8 cellular contexts compared by ENCODE assay signal in genomic region chr14:71322660-71323250, GRCh38. TPM values are rescaled to one million over a fixed set of nuclear protein-coding genes. Genes with fewer than 3 reads are reported as not detected.
A peak's percentile ranks its signal among the peaks of the same experiment; 100 is the strongest.
DNase-seq lines count a peak whose midpoint lies in the region; ATAC-seq, FAIRE-seq and TF ChIP-seq lines count a peak whose summit lies in the region.

No MANE protein-coding gene starts in this region.

- intact Hi-C loops in heart right ventricle (cut with DNase I) (loop anchor here in 6 of 10 donors (5.0 to 10.0 kb wide), 5 partner anchors 262 to 435 kb away; no protein-coding TSS in a partner anchor), left cardiac atrium (cut with DNase I) (loop anchor here in 1 of 2 donors (10.0 kb wide), 2 partner anchors 188 to 432 kb away; no protein-coding TSS in a partner anchor), kidney (cut with DNase I) (no loop called here)

- 40% methylated on average over 2 of the region's 2 CpGs for WGBS in heart right ventricle, 2 donors

- TF ChIP-seq CTCF in heart right ventricle (IDR thresholded peaks at IDR 0.05) (peak in 8 of 9 donors; percentile 13 to 75 (median 58)), NB4 (IDR thresholded peaks at IDR 0.05; ENCODE audit: low read depth, low read length) (peak; percentile 38), astrocyte of the cerebellum (IDR thresholded peaks at IDR 0.05; ENCODE audit: low read depth, low read length, missing control alignments) (peak; percentile 70), kidney (IDR thresholded peaks at IDR 0.05; ENCODE audit: borderline replicate concordance, extremely low read depth, insufficient read depth) (peak; percentile 53), thoracic aorta (IDR thresholded peaks at IDR 0.05) (peak; percentile 54)

- no peak overlapping the region for H3K9ac ChIP-seq in kidney (ENCODE audit: low read length in 2 of 2)

- H3K9me3 ChIP-seq in heart right ventricle, result no peaks in the 10 kb centered on the region
- H3K9me3 ChIP-seq in kidney (ENCODE audit: control insufficient read depth in 1 of 2, low read length in 2 of 2), result no peaks in the 10 kb centered on the region
- H3K9me3 ChIP-seq in thoracic aorta, result no peaks in the 10 kb centered on the region

- H3K36me3 ChIP-seq in heart right ventricle (no peaks in the 10 kb centered on the region), kidney (ENCODE audit: control insufficient read depth in 1 of 2, insufficient read depth in 2 of 2, low read length in 2 of 2) (no peaks in the 10 kb centered on the region), thoracic aorta (no peaks in the 10 kb centered on the region)

- no peak for TF ChIP-seq POLR2A in NB4 (IDR thresholded peaks at IDR 0.05; ENCODE audit: extremely low read depth, insufficient read length)

- H3K4me3 ChIP-seq in heart right ventricle, result peak overlapping the region in 4 of 10 donors; percentile 79 to 99 (median 90)
- no peak overlapping the region for H3K4me3 ChIP-seq in NB4 (ENCODE audit: low read depth, low read length)
- peak overlapping the region; percentile 94 for H3K4me3 ChIP-seq in astrocyte of the cerebellum (ENCODE audit: low read depth, low read length)
- H3K4me3 ChIP-seq in kidney (ENCODE audit: low read length in 2 of 2), result peak overlapping the region in 1 of 2 donors; percentile 89
- H3K4me3 ChIP-seq in thoracic aorta, result peak overlapping the region; percentile 97

- in situ Hi-C loops in astrocyte of the cerebellum (cut with HindIII; ENCODE audit: low sequenced_read_pairs), result no loop called here

- ATAC-seq in heart right ventricle (no peak), left cardiac atrium (no peak), thoracic aorta (ENCODE audit: insufficient number of reproducible peaks, low FRiP score, low read depth) (no peak)

- H3K27ac ChIP-seq in heart right ventricle (peak overlapping the region in 2 of 10 donors; percentile 0 to 97), kidney (ENCODE audit: low read depth in 2 of 2, low read length in 2 of 2) (no peak overlapping the region), thoracic aorta (peak overlapping the region in 1 of 2 donors; percentile 99)

- peak; percentile 35 for FAIRE-seq in kidney (lab: Jason Lieb, UNC)

- H3K4me1 ChIP-seq in heart right ventricle, result peaks cover 0 to 60% (median 19%) of the 10 kb centered on the region in 9 donors
- peaks cover 0 to 10% of the 10 kb centered on the region in 2 donors for H3K4me1 ChIP-seq in kidney (ENCODE audit: control insufficient read depth in 1 of 2, insufficient read depth in 1 of 2, low read depth in 1 of 2, low read length in 2 of 2)
- peaks cover 19 to 25% of the 10 kb centered on the region in 2 donors for H3K4me1 ChIP-seq in thoracic aorta (ENCODE audit: control insufficient read depth in 1 of 2, low read depth in 2 of 2)

- H3K27me3 ChIP-seq in heart right ventricle (no peaks in the 10 kb centered on the region), thoracic aorta (replicated peaks; ENCODE audit: insufficient read depth) (no peaks in the 10 kb centered on the region)

- peak in 1 of 2 donors; percentile 12 for DNase-seq in heart right ventricle
- no peak for DNase-seq in left cardiac atrium
- peak; percentile 51 for DNase-seq in NB4 (ENCODE audit: low read depth)
- peak; percentile 34 for DNase-seq in astrocyte of the cerebellum (ENCODE audit: low read depth)
- DNase-seq in kidney, result no peak
- no peak for DNase-seq in thoracic aorta (ENCODE audit: low spot score)
- no peak for DNase-seq in NCI-H187 treated with DMSO at 0.1 percent for 48 hours (lab: John Stamatoyannopoulos, UW)
- no peak for DNase-seq in NCI-H146 (lab: John Stamatoyannopoulos, UW)

RNA-seq across cellular contexts. Expression of gene SIPA1L1, which starts 2.5 kb away (rescaled TPM):
- 10 to 100 TPM in 1 of 10 donors, 1 to 10 TPM in 9; 5.7 to 18.0 (median 8.4) TPM for total RNA-seq in heart right ventricle
- 1 to 10 TPM; 4.3 to 4.9 TPM for polyA plus RNA-seq in heart right ventricle
- total RNA-seq in left cardiac atrium, result 10 to 100 TPM in 1 of 2 donors, 1 to 10 TPM in 1; 6.7 to 12.5 TPM
- 79.1 TPM for total RNA-seq in kidney
- polyA plus RNA-seq in kidney (ENCODE audit: insufficient read depth, low read depth, low replicate concordance), result 23.3 TPM
- total RNA-seq in thoracic aorta, result 10 to 100 TPM; 43.5 to 58.0 TPM

Comparison
In these comparisons a context has a peak if more than half of its experiments do, and no peak if none do; other contexts are left out.
1. DNase-seq: peak in NB4 (single experiment) and astrocyte of the cerebellum (single experiment); none in left cardiac atrium (single experiment), kidney (single experiment), thoracic aorta (single experiment), NCI-H187 treated with DMSO at 0.1 percent for 48 hours (single experiment) and NCI-H146 (single experiment).
2. Peak in every context shown above with its lines, with median percentiles within 50 percentile points of each other: CTCF ChIP-seq.